Comparison of ENCODE assay signal across 7 cellular contexts in the genomic region with DNA sequence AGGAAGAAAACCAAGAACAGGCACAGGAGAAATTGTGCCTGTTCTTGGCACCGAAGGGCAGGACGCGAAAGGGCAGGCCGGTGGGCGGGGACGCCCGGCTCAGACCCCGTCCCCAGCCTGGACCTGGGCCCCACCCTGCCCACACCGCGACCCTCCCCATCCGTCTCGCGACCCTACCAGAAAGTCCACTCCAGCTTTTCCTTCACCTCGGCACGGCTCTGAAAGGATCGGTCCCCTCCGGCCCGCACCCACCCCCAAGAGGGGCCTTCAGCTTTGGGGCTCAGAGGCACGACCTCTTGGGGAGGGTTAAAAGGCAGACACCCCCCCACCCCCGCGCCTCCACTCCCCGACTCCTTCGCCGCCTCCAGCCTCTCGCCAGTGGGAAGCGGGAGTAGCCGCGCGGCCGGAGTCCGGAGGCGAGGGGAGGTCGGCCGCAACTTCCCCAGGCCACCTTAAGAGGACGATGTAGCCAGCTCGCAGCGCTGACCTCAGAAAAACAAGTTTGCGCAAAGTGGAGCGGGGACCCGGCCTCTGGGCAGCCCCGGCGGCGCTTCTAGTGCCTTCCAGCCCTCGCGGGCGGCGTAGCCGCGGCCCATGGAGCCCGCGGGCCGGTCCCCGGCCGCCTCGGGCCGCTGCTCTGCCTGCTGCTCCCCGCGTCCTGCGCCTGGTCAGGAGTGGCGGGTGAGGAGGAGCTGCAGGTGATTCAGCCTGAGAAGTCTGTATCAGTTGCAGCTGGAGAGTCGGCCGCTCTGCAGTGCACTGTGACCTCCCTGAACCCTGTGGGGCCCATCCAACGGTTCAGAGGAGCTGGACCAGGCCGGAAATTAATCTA. TPM values are rescaled to one million over a fixed set of nuclear protein-coding genes. Genes with fewer than 3 reads are reported as not detected.
A peak's percentile ranks its signal among the peaks of the same experiment; 100 is the strongest.
DNase-seq lines count a peak whose midpoint lies in the region; ATAC-seq, FAIRE-seq and TF ChIP-seq lines count a peak whose summit lies in the region.

No MANE protein-coding gene starts in this region.

- H3K27me3 ChIP-seq in lower lobe of right lung (ENCODE audit: low read depth) (peaks cover 18% of the 10 kb centered on the region), suprapubic skin (peaks cover 40% of the 10 kb centered on the region)

- 11% methylated on average over 16 of the region's 64 CpGs for WGBS in suprapubic skin

- ATAC-seq in lower lobe of right lung (peak; percentile 78), HG03521 (IDR thresholded peaks at IDR 0.05; ENCODE audit: unreplicated experiment) (no peak), GM21526 (IDR thresholded peaks at IDR 0.05; ENCODE audit: low FRiP score, unreplicated experiment) (no peak), HG03045 (IDR thresholded peaks at IDR 0.05; ENCODE audit: unreplicated experiment) (no peak)

- H3K36me3 Mint-ChIP-seq in endothelial cell (ENCODE audit: low read depth, unreplicated experiment): no peaks in the 10 kb centered on the region

- intact Hi-C loops in lower lobe of right lung (cut with DNase I): no loop called here

- peak; percentile 62 for DNase-seq in RCC 7860 (ENCODE audit: low spot score)
- peak; percentile 40 for DNase-seq in endothelial cell (ENCODE audit: low spot score)
- peak; percentile 57 for DNase-seq in lower lobe of right lung
- no peak for DNase-seq in suprapubic skin (ENCODE audit: low spot score in 2 of 2)

- no peak overlapping the region for H3K27ac Mint-ChIP-seq in endothelial cell (ENCODE audit: unreplicated experiment)

- H3K9me3 Mint-ChIP-seq in endothelial cell (ENCODE audit: unreplicated experiment): no peaks in the 10 kb centered on the region

- TF ChIP-seq POLR2A in suprapubic skin (IDR thresholded peaks at IDR 0.05): no peak

- peak overlapping the region; percentile 65 for H3K27ac ChIP-seq in lower lobe of right lung
- H3K27ac ChIP-seq in suprapubic skin: no peak overlapping the region

- no peak for TF ChIP-seq EP300 in suprapubic skin (IDR thresholded peaks at IDR 0.05)

- H3K4me1 ChIP-seq in lower lobe of right lung: peaks cover 5% of the 10 kb centered on the region
- H3K4me1 ChIP-seq in suprapubic skin: peaks cover 10% of the 10 kb centered on the region

- no peaks in the 10 kb centered on the region for H3K36me3 ChIP-seq in lower lobe of right lung
- no peaks in the 10 kb centered on the region for H3K36me3 ChIP-seq in suprapubic skin

- peak overlapping the region; percentile 86 for H3K4me3 Mint-ChIP-seq in endothelial cell (ENCODE audit: unreplicated experiment)

- no peak for TF ChIP-seq CTCF in endothelial cell (IDR thresholded peaks at IDR 0.05; ENCODE audit: unreplicated experiment)
- TF ChIP-seq CTCF in lower lobe of right lung (IDR thresholded peaks at IDR 0.05): no peak
- no peak for TF ChIP-seq CTCF in suprapubic skin (IDR thresholded peaks at IDR 0.05)

- peaks cover 5% of the 10 kb centered on the region for H3K4me1 Mint-ChIP-seq in endothelial cell (ENCODE audit: unreplicated experiment)

- peak; percentile 40 for FAIRE-seq in RCC 7860 (lab: Jason Lieb, UNC)

- peaks cover 13% of the 10 kb centered on the region for H3K27me3 Mint-ChIP-seq in endothelial cell (ENCODE audit: unreplicated experiment)

- H3K9me3 ChIP-seq in lower lobe of right lung: no peaks in the 10 kb centered on the region
- H3K9me3 ChIP-seq in suprapubic skin: no peaks in the 10 kb centered on the region

- H3K4me3 ChIP-seq in lower lobe of right lung (peak overlapping the region; percentile 51), suprapubic skin (peak overlapping the region; percentile 45)

RNA-seq across cellular contexts. Expression of a gene that starts 4.3 kb away (rescaled TPM):
- total RNA-seq in endothelial cell (ENCODE audit: unreplicated experiment): 1.4 TPM
- 14.8 TPM for total RNA-seq in lower lobe of right lung
- total RNA-seq in suprapubic skin: 100 to 1,000 TPM in 1 of 4 donors, 10 to 100 TPM in 3; 15.2 to 105 (median 41.4) TPM

RNA-seq across cellular contexts. Expression of a gene that starts 32.3 kb away (rescaled TPM):
- total RNA-seq in endothelial cell (ENCODE audit: unreplicated experiment): 3.0 TPM
- total RNA-seq in lower lobe of right lung: 1.7 TPM
- total RNA-seq in suprapubic skin: 1 to 10 TPM; 1.2 to 3.7 (median 2.4) TPM

RNA-seq across cellular contexts. Expression of a gene that starts 36.7 kb away (rescaled TPM):
- 1.0 TPM for total RNA-seq in endothelial cell (ENCODE audit: unreplicated experiment)
- total RNA-seq in lower lobe of right lung: 17.4 TPM
- total RNA-seq in suprapubic skin: 1 to 10 TPM; 2.2 to 3.3 (median 2.7) TPM

RNA-seq across cellular contexts. Expression of a gene that starts 49.5 kb away (rescaled TPM):
- total RNA-seq in endothelial cell (ENCODE audit: unreplicated experiment) (84.0 TPM), lower lobe of right lung (47.0 TPM), suprapubic skin (10 to 100 TPM; 46.7 to 59.9 (median 53.1) TPM)

Comparison
In these comparisons a context has a peak if more than half of its experiments do, and no peak if none do; other contexts are left out.
1. DNase-seq: peak in RCC 7860 (single experiment), endothelial cell (single experiment) and lower lobe of right lung (single experiment); none in suprapubic skin (0 of 2).
2. ATAC-seq: peak in lower lobe of right lung (2 of 2); none in HG03521 (single experiment), GM21526 (single experiment) and HG03045 (single experiment).